26 cellular contexts compared by ENCODE assay signal in genomic region chr17:80644588-80644987, GRCh38.
DNase-seq lines count a peak whose midpoint lies in the region; ATAC-seq, FAIRE-seq and TF ChIP-seq lines count a peak whose summit lies in the region.
"Had no signal": no experiment of that assay in that cellular context is flagged by ENCODE, and none has a peak within 500 bp of the region (broad histone marks: within the 10 kb centered on the region; RNA-seq: fewer than 3 reads in every experiment).

No MANE protein-coding gene starts in this region.

- H3K9me2 ChIP-seq in HCT116 (ENCODE audit: insufficient read depth), result no peaks in the 10 kb centered on the region

- 95% methylated on average over 2 of the region's 2 CpGs for WGBS in A549 (ENCODE audit: missing lambda C conversion rate)

- H3K27ac Mint-ChIP-seq in astrocyte (ENCODE audit: unreplicated experiment), result no peak overlapping the region
- H3K27ac Mint-ChIP-seq: activated naive CD8-positive, alpha-beta T cell treated with anti-CD3 and anti-CD28 coated beads for 36 hours; activated T-cell treated with anti-CD3 and anti-CD28 coated beads, Interleukin-2, amount 50 U/mL, for 24 hours had no signal

- CTCF ChIA-PET in A549 (lab: Yijun Ruan, JAX) (interaction anchor here (0.9 kb wide), 1 partner anchor 10 kb away, joined by 5 read pairs; no protein-coding TSS in a partner anchor), HCT116 (lab: Charles Lee) (no interaction called here)

- no peak for ATAC-seq in A549
- no peak for ATAC-seq in HCT116
- ATAC-seq: body of pancreas, foreskin keratinocyte, Right ventricle myocardium inferior, upper lobe of right lung had no signal

- POLR2A ChIA-PET in A549 (lab: Yijun Ruan, JAX), result no interaction called here
- POLR2A ChIA-PET in HCT116 (lab: Charles Lee), result no interaction called here

- H4K20me1 ChIP-seq in HCT116 (ENCODE audit: insufficient read depth) (peaks cover 12% of the 10 kb centered on the region; the same call in 1 of the 2 replicates), astrocyte (ENCODE audit: insufficient read depth, low read length) (peaks cover 72% of the 10 kb centered on the region)

- no peak overlapping the region for H2AFZ ChIP-seq in HCT116 (ENCODE audit: low read depth, low read length, poor library complexity, severe bottlenecking)
- no peak overlapping the region for H2AFZ ChIP-seq in astrocyte (ENCODE audit: low read depth, low read length)

- no peak overlapping the region for H3K4me3 Mint-ChIP-seq in astrocyte (ENCODE audit: unreplicated experiment)
- H3K4me3 Mint-ChIP-seq: activated naive CD8-positive, alpha-beta T cell treated with anti-CD3 and anti-CD28 coated beads for 36 hours; activated T-cell treated with anti-CD3 and anti-CD28 coated beads, Interleukin-2, amount 50 U/mL, for 24 hours had no signal

- DNase-seq in NCI-H510A treated with DMSO at 0.1 percent for 48 hours (lab: John Stamatoyannopoulos, UW), result peak; percentile 22
- DNase-seq in NCI-H510A (lab: John Stamatoyannopoulos, UW), result no peak
- DNase-seq in A549 (ENCODE audit: low read depth in 1 of 2, low spot score in 1 of 2), result no peak
- no peak for DNase-seq in HCT116 (ENCODE audit: low read depth, low spot score)
- peak; percentile 30 for DNase-seq in astrocyte (ENCODE audit: low read depth)
- no peak for DNase-seq in NCI-H526 treated with DMSO at 0.1 percent for 48 hours (lab: John Stamatoyannopoulos, UW)
- DNase-seq in cerebellum (ENCODE audit: low spot score), result no peak
- DNase-seq in NCI-H526 (lab: John Stamatoyannopoulos, UW), result no peak
- DNase-seq: 8988T; activated CD8-positive, alpha-beta memory T cell treated with anti-CD3 and anti-CD28 coated beads for 24 hours; activated naive CD8-positive, alpha-beta T cell treated with anti-CD3 and anti-CD28 coated beads for 36 hours; activated T-cell treated with anti-CD3 and anti-CD28 coated beads, Interleukin-2, amount 50 U/mL, for 24 hours; body of pancreas; DMS53; effector CD4-positive, alpha-beta T cell; foreskin keratinocyte; GOT3; mesendoderm; NCI-H1694 treated with DMSO at 0.1 percent for 48 hours; NCI-H774; stimulated activated CD4-positive, alpha-beta T cell treated with anti-CD3 and anti-CD28 coated beads, Interleukin-2, amount 100 ng/mL, for 24 hours; substantia nigra; upper lobe of right lung had no signal

- RAD21 ChIA-PET in HCT116 (lab: Charles Lee; ENCODE audit: low non-redundant PET in 1 of 2, low total read pairs in 2 of 2, uncharacterized antibody in 2 of 2, unreplicated experiment in 2 of 2), result no interaction called here

- H3K4me3 ChIP-seq in A549, result no peak overlapping the region
- H3K4me3 ChIP-seq in HCT116 (replicated peaks in 1 of 2; ENCODE audit: low read depth in 1 of 2, low read length in 2 of 2), result no peak overlapping the region
- H3K4me3 ChIP-seq in astrocyte (ENCODE audit: insufficient read depth, low read depth, low read length), result no peak overlapping the region
- H3K4me3 ChIP-seq: body of pancreas, smooth muscle cell, upper lobe of right lung had no signal

- H3K36me3 Mint-ChIP-seq in astrocyte (ENCODE audit: low read depth, unreplicated experiment), result peaks cover 6% of the 10 kb centered on the region

- TSS peak; percentile 34 for BruUV-seq in HCT116 (replicated peaks; lab: Mats Ljungman, UMichigan)

- H3K79me2 ChIP-seq in HCT116 (ENCODE audit: insufficient read depth, low read length) (peaks cover 94% of the 10 kb centered on the region), astrocyte (ENCODE audit: insufficient read depth, low read length) (peaks cover 31% of the 10 kb centered on the region)

- no peaks in the 10 kb centered on the region for H3K27me3 Mint-ChIP-seq in astrocyte (ENCODE audit: low read depth, unreplicated experiment)
- H3K27me3 Mint-ChIP-seq: activated naive CD8-positive, alpha-beta T cell treated with anti-CD3 and anti-CD28 coated beads for 36 hours; activated T-cell treated with anti-CD3 and anti-CD28 coated beads, Interleukin-2, amount 50 U/mL, for 24 hours had no signal

- no peak for TF ChIP-seq POLR2A in A549 (IDR thresholded peaks at IDR 0.05; ENCODE audit: low read length)
- no peak for TF ChIP-seq POLR2A in HCT116 (IDR thresholded peaks at IDR 0.05; ENCODE audit: borderline replicate concordance, extremely low read depth, insufficient read depth, insufficient read length)

- H3K4me2 ChIP-seq in A549, result no peak overlapping the region
- H3K4me2 ChIP-seq in HCT116 (ENCODE audit: low read length), result no peak overlapping the region
- no peak overlapping the region for H3K4me2 ChIP-seq in astrocyte (ENCODE audit: low read length)
- H3K4me2 ChIP-seq: smooth muscle cell had no signal

- TF ChIP-seq RAD21 in A549 (conservative IDR thresholded peaks at IDR 0.05 in 1 of 2, IDR thresholded peaks at IDR 0.05 in 1 of 2), result no peak
- no peak for TF ChIP-seq RAD21 in HCT116 (IDR thresholded peaks at IDR 0.05; ENCODE audit: low read depth)

- no peaks in the 10 kb centered on the region for H3K9me3 ChIP-seq in A549
- no peaks in the 10 kb centered on the region for H3K9me3 ChIP-seq in HCT116 (ENCODE audit: control insufficient read depth in 1 of 2, insufficient read depth in 1 of 2, low read depth in 1 of 2, low read length in 2 of 2)
- no peaks in the 10 kb centered on the region for H3K9me3 ChIP-seq in astrocyte (ENCODE audit: insufficient read depth, low read depth, low read length)
- H3K9me3 ChIP-seq: body of pancreas, upper lobe of right lung had no signal

- no peaks in the 10 kb centered on the region for H3K36me3 ChIP-seq in HCT116 (ENCODE audit: control insufficient read depth in 1 of 2, insufficient read depth in 2 of 2, low read length in 2 of 2)
- H3K36me3 ChIP-seq in astrocyte (ENCODE audit: insufficient read depth, low read length), result no peaks in the 10 kb centered on the region
- H3K36me3 ChIP-seq: upper lobe of right lung had no signal

- H3K4me1 ChIP-seq in A549, result no peaks in the 10 kb centered on the region
- H3K4me1 ChIP-seq in HCT116 (ENCODE audit: control insufficient read depth in 1 of 2, insufficient read depth in 2 of 2, low read length in 2 of 2), result peaks cover 4 to 23% of the 10 kb centered on the region in 2 experiments; a peak in 3 of 4 replicates
- peaks cover 23% of the 10 kb centered on the region for H3K4me1 ChIP-seq in astrocyte (ENCODE audit: insufficient read depth, low read length)
- H3K4me1 ChIP-seq: body of pancreas had no signal

- FAIRE-seq in A549 (lab: Jason Lieb, UNC) (peak; percentile 67), astrocyte (lab: Jason Lieb, UNC) (no peak)
- FAIRE-seq: GM12891 had no signal

- H3K27me3 ChIP-seq in HCT116 (ENCODE audit: insufficient read depth, low read length) (no peaks in the 10 kb centered on the region), astrocyte (ENCODE audit: insufficient read depth, low read length) (no peaks in the 10 kb centered on the region)
- H3K27me3 ChIP-seq: body of pancreas, foreskin keratinocyte, upper lobe of right lung had no signal

- H3K9ac ChIP-seq in HCT116 (ENCODE audit: low read length), result no peak overlapping the region
- H3K9ac ChIP-seq in astrocyte (ENCODE audit: low read length), result no peak overlapping the region

- TF ChIP-seq CTCF in A549 (IDR thresholded peaks at IDR 0.05), result no peak
- no peak for TF ChIP-seq CTCF in HCT116 (IDR thresholded peaks at IDR 0.05 in 2 of 3, conservative IDR thresholded peaks at IDR 0.05 in 1 of 3; ENCODE audit: borderline replicate concordance in 1 of 3, insufficient read depth in 1 of 3, low read depth in 2 of 3, low read length in 2 of 3)
- no peak for TF ChIP-seq CTCF in astrocyte (IDR thresholded peaks at IDR 0.05; ENCODE audit: insufficient read depth, low read depth, low read length)

- H3K4me1 Mint-ChIP-seq in astrocyte (ENCODE audit: low read depth, unreplicated experiment), result peaks cover 18% of the 10 kb centered on the region

- peaks cover under 1% of the 10 kb centered on the region for H3K9me3 Mint-ChIP-seq in astrocyte (ENCODE audit: unreplicated experiment)
- H3K9me3 Mint-ChIP-seq: activated naive CD8-positive, alpha-beta T cell treated with anti-CD3 and anti-CD28 coated beads for 36 hours had no signal

- intact Hi-C loops in HCT116 (cut with micrococcal nuclease), result no loop called here

- H3K27ac ChIP-seq in A549 (no peak overlapping the region), HCT116 (ENCODE audit: low read depth, low read length) (no peak overlapping the region), astrocyte (ENCODE audit: low read depth, low read length) (no peak overlapping the region)
- H3K27ac ChIP-seq: body of pancreas, foreskin keratinocyte, upper lobe of right lung had no signal

- TF ChIP-seq EP300 in A549 (IDR thresholded peaks at IDR 0.05), result no peak

TF ChIP-seq in A549, 52 proteins besides CTCF, POLR2A, EP300 and RAD21 (continues in another document):
- no peak for TF ChIP-seq NR3C1 (IDR thresholded peaks at IDR 0.05)
- TF ChIP-seq EHF (CRISPR knock-in tag; IDR thresholded peaks at IDR 0.05), result no peak
- no peak for TF ChIP-seq KDM5A (IDR thresholded peaks at IDR 0.05)
- TF ChIP-seq POLR2AphosphoS2 (conservative IDR thresholded peaks at IDR 0.05; ENCODE audit: low read length), result no peak
- TF ChIP-seq RARB (CRISPR knock-in tag; IDR thresholded peaks at IDR 0.05), result no peak
- TF ChIP-seq ZC3H11A (IDR thresholded peaks at IDR 0.05), result no peak
- TF ChIP-seq RNF2 (IDR thresholded peaks at IDR 0.05; ENCODE audit: borderline replicate concordance, low read depth), result no peak
- no peak for TF ChIP-seq CHD2 (IDR thresholded peaks at IDR 0.05; ENCODE audit: low read length, partially characterized antibody)

TF ChIP-seq in HCT116, 20 proteins besides CTCF, POLR2A, EP300 and RAD21 (continues in another document):
- no peak for TF ChIP-seq ZNF274 (IDR thresholded peaks at IDR 0.05; ENCODE audit: low read depth, low read length)
- TF ChIP-seq ZFX (IDR thresholded peaks at IDR 0.05), result no peak
- TF ChIP-seq TCF7L2 (IDR thresholded peaks at IDR 0.05; ENCODE audit: borderline replicate concordance, extremely low read depth, insufficient read depth, insufficient read length), result no peak
- no peak for TF ChIP-seq EZH2phosphoT487 (IDR thresholded peaks at IDR 0.05; ENCODE audit: borderline replicate concordance)
- TF ChIP-seq JUND (IDR thresholded peaks at IDR 0.05), result no peak
- no peak for TF ChIP-seq CBX3 (IDR thresholded peaks at IDR 0.05; ENCODE audit: low read depth)
- no peak for TF ChIP-seq YY1 (IDR thresholded peaks at IDR 0.05; ENCODE audit: extremely low read depth, insufficient replicate concordance, low read depth, low read length)
- TF ChIP-seq SIN3A (IDR thresholded peaks at IDR 0.05; ENCODE audit: low read depth), result no peak
- no peak for TF ChIP-seq EZH2 (IDR thresholded peaks at IDR 0.05)
- no peak for TF ChIP-seq SP1 (IDR thresholded peaks at IDR 0.05; ENCODE audit: low read depth)
- no peak for TF ChIP-seq POLR2AphosphoS5 (IDR thresholded peaks at IDR 0.05; ENCODE audit: low read depth, low read length)
- no peak for TF ChIP-seq EGR1 (IDR thresholded peaks at IDR 0.05; ENCODE audit: low read depth)
- TF ChIP-seq, protein P1, sequence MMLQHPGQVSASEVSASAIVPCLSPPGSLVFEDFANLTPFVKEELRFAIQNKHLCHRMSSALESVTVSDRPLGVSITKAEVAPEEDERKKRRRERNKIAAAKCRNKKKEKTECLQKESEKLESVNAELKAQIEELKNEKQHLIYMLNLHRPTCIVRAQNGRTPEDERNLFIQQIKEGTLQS (IDR thresholded peaks at IDR 0.05), result no peak

Comparison
In these comparisons a context has a peak if more than half of its experiments do, and no peak if none do; other contexts are left out.
1. DNase-seq: peak in NCI-H510A treated with DMSO at 0.1 percent for 48 hours (single experiment) and astrocyte (single experiment); none in NCI-H510A (single experiment), A549 (0 of 2), HCT116 (single experiment), NCI-H526 treated with DMSO at 0.1 percent for 48 hours (single experiment), cerebellum (single experiment) and NCI-H526 (0 of 2).